1 cellular context compared by ENCODE assay signal in the genomic region with DNA sequence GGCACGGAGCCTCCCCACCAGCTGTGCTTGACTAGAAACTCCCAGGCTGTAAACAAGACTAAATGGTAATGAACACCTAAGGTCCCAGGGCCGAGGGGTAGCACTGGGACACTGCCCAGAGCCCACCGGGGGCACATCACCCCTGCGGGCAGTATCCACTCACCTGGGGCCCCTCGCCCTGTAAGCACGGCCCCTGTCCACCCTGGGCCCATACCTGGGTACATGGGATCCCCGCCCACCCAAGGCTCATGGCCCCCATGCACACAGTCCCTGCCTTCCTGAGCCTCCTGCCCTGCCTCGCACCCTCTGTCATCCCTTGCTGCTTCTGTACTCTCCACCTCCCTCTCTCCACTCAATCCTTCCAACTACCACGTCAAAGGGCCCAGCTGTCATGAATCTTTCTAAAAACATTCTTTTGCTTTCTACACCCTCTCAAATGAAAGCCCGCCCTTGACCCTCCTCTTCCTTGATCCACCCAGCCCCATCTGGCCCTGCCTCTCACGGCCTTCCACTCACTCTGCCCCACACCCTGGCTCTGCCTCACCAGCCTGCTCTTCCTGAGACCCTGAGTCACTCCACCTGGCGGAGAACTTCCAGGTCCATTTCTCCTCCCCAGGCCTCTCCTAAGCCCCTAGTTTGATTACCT.
TF ChIP-seq lines count a peak whose summit lies in the region.

No MANE protein-coding gene starts in this region.

TF ChIP-seq in WTC11, 78 proteins besides CTCF, POLR2A, EP300 and RAD21 (continued from another document):
- TF ChIP-seq ESRRA (CRISPR knock-in tag; IDR thresholded peaks at IDR 0.05; ENCODE audit: borderline replicate concordance) (no peak), NFYB (CRISPR knock-in tag; conservative IDR thresholded peaks at IDR 0.05; ENCODE audit: low read depth) (no peak), ETV6 (CRISPR knock-in tag; IDR thresholded peaks at IDR 0.05) (no peak), NFATC4 (CRISPR knock-in tag; IDR thresholded peaks at IDR 0.05) (no peak), RELA (CRISPR knock-in tag; IDR thresholded peaks at IDR 0.05; ENCODE audit: borderline replicate concordance) (no peak), TEAD1 (CRISPR knock-in tag; IDR thresholded peaks at IDR 0.05) (no peak), ZNF219 (CRISPR knock-in tag; IDR thresholded peaks at IDR 0.05; ENCODE audit: borderline replicate concordance) (no peak), ZNF423 (CRISPR knock-in tag; IDR thresholded peaks at IDR 0.05) (no peak)
- TF ChIP-seq, protein P1, sequence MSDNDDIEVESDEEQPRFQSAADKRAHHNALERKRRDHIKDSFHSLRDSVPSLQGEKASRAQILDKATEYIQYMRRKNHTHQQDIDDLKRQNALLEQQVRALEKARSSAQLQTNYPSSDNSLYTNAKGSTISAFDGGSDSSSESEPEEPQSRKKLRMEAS (CRISPR knock-in tag; IDR thresholded peaks at IDR 0.05) = no peak
